Comparison of ENCODE assay signal across 28 cellular contexts in the genomic region with DNA sequence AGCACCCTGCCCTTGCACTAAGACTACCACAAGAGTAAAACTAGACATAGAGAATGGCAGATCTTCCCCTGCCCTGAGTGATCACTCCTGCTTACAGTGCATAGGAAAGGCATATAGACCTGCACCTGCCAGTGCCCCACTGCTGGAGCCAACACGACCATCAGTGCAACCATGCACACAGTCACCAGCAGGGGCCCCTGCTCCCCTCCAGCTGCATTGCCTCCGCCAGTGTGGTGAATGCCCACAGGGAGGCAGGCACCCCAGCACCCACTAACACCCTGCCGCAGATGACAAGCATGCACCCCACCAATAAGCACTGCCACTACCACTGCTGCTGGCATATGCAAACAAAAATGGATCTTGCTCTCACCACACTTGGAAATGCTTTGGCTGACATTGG.
"Had no signal": no experiment of that assay in that cellular context is flagged by ENCODE, and none has a peak within 500 bp of the region (broad histone marks: within the 10 kb centered on the region; RNA-seq: fewer than 3 reads in every experiment).

No MANE protein-coding gene starts in this region.

- H3K36me3 Mint-ChIP-seq: activated naive CD4-positive, alpha-beta T cell treated with anti-CD3 and anti-CD28 coated beads, Interleukin-2, amount 10 ng/mL, durations not matched to agents 7 days and 5 days; brain had no signal

- DNase-seq: activated CD4-positive, alpha-beta memory T cell treated with anti-CD3 and anti-CD28 coated beads, Interleukin-2, amount 10 ng/mL, durations not matched to agents 7 days and 5 days; activated CD4-positive, alpha-beta T cell treated with anti-CD3 and anti-CD28 coated beads for 36 hours; activated CD4-positive, alpha-beta T cell treated with anti-CD3 and anti-CD28 coated beads, Interleukin-2, amount 50 U/mL, for 1 hour; activated CD4-positive, CD25-positive, alpha-beta regulatory T cell; activated CD8-positive, alpha-beta memory T cell treated with anti-CD3 and anti-CD28 coated beads, Interleukin-2, amount 50 U/mL, for 4 hours; activated gamma-delta T cell treated with Interleukin-2 at 50 U/mL for 16 hours; activated naive CD4-positive, alpha-beta T cell treated with anti-CD3 and anti-CD28 coated beads, Interleukin-2, amount 10 ng/mL, durations not matched to agents 7 days and 5 days; activated T-cell treated with anti-CD3 and anti-CD28 coated beads, Interleukin-2, amount 50 U/mL, for 72 hours; amniotic stem cell; MV-4-11; NCI-H1092 treated with DMSO at 0.1 percent for 48 hours; NCI-H1417 treated with DMSO at 0.1 percent for 48 hours; NCI-H1694; NCI-H2029; NCI-H2107; NCI-H2171 treated with DMSO at 0.1 percent for 48 hours; NCI-H226; NCI-H510A treated with DMSO at 0.1 percent for 48 hours; PC-3; SHP77; T-helper 17 cell; T-helper 9 cell had no signal

- H3K27me3 Mint-ChIP-seq: activated CD4-positive, alpha-beta memory T cell treated with anti-CD3 and anti-CD28 coated beads, Interleukin-2, amount 10 ng/mL, durations not matched to agents 7 days and 5 days; activated CD4-positive, alpha-beta T cell treated with anti-CD3 and anti-CD28 coated beads for 36 hours; activated naive CD4-positive, alpha-beta T cell treated with anti-CD3 and anti-CD28 coated beads, Interleukin-2, amount 10 ng/mL, durations not matched to agents 7 days and 5 days; brain; central memory CD8-positive, alpha-beta T cell; T-helper 17 cell had no signal

- FAIRE-seq: astrocyte, RCC 7860 had no signal

- H3K27ac Mint-ChIP-seq: activated CD4-positive, alpha-beta memory T cell treated with anti-CD3 and anti-CD28 coated beads, Interleukin-2, amount 10 ng/mL, durations not matched to agents 7 days and 5 days; activated CD4-positive, alpha-beta T cell treated with anti-CD3 and anti-CD28 coated beads for 36 hours; activated naive CD4-positive, alpha-beta T cell treated with anti-CD3 and anti-CD28 coated beads, Interleukin-2, amount 10 ng/mL, durations not matched to agents 7 days and 5 days; activated T-cell treated with anti-CD3 and anti-CD28 coated beads, Interleukin-2, amount 50 U/mL, for 72 hours; activated T-helper 2 cell treated with anti-CD3 and anti-CD28 coated beads, Interferon-gamma antibody, Interleukin-2, Interleukin-4, amounts not matched to agents 10 μg/mL and 5 μg/mL and 100 μg/mL, durations not matched to agents 14 hours and 24 hours and 36 hours; brain; T-helper 17 cell had no signal

- H3K4me1 Mint-ChIP-seq: activated CD4-positive, alpha-beta memory T cell treated with anti-CD3 and anti-CD28 coated beads, Interleukin-2, amount 10 ng/mL, durations not matched to agents 7 days and 5 days; activated CD4-positive, alpha-beta T cell treated with anti-CD3 and anti-CD28 coated beads for 36 hours; activated naive CD4-positive, alpha-beta T cell treated with anti-CD3 and anti-CD28 coated beads, Interleukin-2, amount 10 ng/mL, durations not matched to agents 7 days and 5 days; brain; central memory CD8-positive, alpha-beta T cell; T-helper 17 cell had no signal

- H3K9ac ChIP-seq: KMS-11 had no signal

- H3K4me2 ChIP-seq: KMS-11 had no signal

- H3K4me3 Mint-ChIP-seq: activated CD4-positive, alpha-beta memory T cell treated with anti-CD3 and anti-CD28 coated beads, Interleukin-2, amount 10 ng/mL, durations not matched to agents 7 days and 5 days; activated CD4-positive, alpha-beta T cell treated with anti-CD3 and anti-CD28 coated beads for 36 hours; activated naive CD4-positive, alpha-beta T cell treated with anti-CD3 and anti-CD28 coated beads, Interleukin-2, amount 10 ng/mL, durations not matched to agents 7 days and 5 days; activated T-cell treated with anti-CD3 and anti-CD28 coated beads, Interleukin-2, amount 50 U/mL, for 72 hours; brain; central memory CD8-positive, alpha-beta T cell; T-helper 17 cell had no signal

- H3K27ac ChIP-seq: KMS-11 had no signal
